2 cellular contexts compared by ENCODE assay signal in the genomic region with DNA sequence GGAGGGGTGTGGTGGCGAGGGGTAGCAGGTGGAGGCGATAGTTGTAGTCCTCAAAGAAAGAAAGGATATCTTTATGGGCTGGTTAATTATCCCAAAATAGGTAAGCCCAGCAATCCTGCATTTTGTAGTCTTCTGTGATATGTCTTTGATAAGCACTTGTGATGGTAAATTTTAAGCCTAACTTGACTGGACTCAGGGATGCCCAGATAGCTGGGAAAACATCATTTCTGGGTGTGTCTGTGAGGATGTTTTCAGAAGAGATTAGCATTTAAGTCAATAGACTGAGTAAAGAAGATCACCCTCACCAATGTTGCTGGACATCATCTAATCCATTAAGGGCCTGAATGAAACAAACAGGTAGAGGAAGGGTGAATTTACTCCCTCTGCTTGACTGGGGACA.
TF ChIP-seq lines count a peak whose summit lies in the region.

No MANE protein-coding gene starts in this region.

TF ChIP-seq in IMR-90, 13 proteins besides CTCF, POLR2A, EP300 and RAD21:
- TF ChIP-seq CEBPB (IDR thresholded peaks at IDR 0.05; ENCODE audit: low read depth, low read length) = no peak
- no peak for TF ChIP-seq SMC3 (IDR thresholded peaks at IDR 0.05; ENCODE audit: low read depth, low read length)
- TF ChIP-seq, protein P1, sequence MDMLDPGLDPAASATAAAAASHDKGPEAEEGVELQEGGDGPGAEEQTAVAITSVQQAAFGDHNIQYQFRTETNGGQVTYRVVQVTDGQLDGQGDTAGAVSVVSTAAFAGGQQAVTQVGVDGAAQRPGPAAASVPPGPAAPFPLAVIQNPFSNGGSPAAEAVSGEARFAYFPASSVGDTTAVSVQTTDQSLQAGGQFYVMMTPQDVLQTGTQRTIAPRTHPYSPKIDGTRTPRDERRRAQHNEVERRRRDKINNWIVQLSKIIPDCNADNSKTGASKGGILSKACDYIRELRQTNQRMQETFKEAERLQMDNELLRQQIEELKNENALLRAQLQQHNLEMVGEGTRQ (IDR thresholded peaks at IDR 0.05; ENCODE audit: low read depth, low read length) = no peak
- TF ChIP-seq FOS (IDR thresholded peaks at IDR 0.05; ENCODE audit: low read depth, low read length) = no peak

TF ChIP-seq in H1, 55 proteins besides CTCF, POLR2A, EP300 and RAD21:
- no peak for TF ChIP-seq HDAC6 (IDR thresholded peaks at IDR 0.05; ENCODE audit: low read depth, low read length)
- TF ChIP-seq, protein P2, sequence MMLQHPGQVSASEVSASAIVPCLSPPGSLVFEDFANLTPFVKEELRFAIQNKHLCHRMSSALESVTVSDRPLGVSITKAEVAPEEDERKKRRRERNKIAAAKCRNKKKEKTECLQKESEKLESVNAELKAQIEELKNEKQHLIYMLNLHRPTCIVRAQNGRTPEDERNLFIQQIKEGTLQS (IDR thresholded peaks at IDR 0.05; ENCODE audit: insufficient read depth, low read depth, low read length) = no peak
- TF ChIP-seq, protein P3, sequence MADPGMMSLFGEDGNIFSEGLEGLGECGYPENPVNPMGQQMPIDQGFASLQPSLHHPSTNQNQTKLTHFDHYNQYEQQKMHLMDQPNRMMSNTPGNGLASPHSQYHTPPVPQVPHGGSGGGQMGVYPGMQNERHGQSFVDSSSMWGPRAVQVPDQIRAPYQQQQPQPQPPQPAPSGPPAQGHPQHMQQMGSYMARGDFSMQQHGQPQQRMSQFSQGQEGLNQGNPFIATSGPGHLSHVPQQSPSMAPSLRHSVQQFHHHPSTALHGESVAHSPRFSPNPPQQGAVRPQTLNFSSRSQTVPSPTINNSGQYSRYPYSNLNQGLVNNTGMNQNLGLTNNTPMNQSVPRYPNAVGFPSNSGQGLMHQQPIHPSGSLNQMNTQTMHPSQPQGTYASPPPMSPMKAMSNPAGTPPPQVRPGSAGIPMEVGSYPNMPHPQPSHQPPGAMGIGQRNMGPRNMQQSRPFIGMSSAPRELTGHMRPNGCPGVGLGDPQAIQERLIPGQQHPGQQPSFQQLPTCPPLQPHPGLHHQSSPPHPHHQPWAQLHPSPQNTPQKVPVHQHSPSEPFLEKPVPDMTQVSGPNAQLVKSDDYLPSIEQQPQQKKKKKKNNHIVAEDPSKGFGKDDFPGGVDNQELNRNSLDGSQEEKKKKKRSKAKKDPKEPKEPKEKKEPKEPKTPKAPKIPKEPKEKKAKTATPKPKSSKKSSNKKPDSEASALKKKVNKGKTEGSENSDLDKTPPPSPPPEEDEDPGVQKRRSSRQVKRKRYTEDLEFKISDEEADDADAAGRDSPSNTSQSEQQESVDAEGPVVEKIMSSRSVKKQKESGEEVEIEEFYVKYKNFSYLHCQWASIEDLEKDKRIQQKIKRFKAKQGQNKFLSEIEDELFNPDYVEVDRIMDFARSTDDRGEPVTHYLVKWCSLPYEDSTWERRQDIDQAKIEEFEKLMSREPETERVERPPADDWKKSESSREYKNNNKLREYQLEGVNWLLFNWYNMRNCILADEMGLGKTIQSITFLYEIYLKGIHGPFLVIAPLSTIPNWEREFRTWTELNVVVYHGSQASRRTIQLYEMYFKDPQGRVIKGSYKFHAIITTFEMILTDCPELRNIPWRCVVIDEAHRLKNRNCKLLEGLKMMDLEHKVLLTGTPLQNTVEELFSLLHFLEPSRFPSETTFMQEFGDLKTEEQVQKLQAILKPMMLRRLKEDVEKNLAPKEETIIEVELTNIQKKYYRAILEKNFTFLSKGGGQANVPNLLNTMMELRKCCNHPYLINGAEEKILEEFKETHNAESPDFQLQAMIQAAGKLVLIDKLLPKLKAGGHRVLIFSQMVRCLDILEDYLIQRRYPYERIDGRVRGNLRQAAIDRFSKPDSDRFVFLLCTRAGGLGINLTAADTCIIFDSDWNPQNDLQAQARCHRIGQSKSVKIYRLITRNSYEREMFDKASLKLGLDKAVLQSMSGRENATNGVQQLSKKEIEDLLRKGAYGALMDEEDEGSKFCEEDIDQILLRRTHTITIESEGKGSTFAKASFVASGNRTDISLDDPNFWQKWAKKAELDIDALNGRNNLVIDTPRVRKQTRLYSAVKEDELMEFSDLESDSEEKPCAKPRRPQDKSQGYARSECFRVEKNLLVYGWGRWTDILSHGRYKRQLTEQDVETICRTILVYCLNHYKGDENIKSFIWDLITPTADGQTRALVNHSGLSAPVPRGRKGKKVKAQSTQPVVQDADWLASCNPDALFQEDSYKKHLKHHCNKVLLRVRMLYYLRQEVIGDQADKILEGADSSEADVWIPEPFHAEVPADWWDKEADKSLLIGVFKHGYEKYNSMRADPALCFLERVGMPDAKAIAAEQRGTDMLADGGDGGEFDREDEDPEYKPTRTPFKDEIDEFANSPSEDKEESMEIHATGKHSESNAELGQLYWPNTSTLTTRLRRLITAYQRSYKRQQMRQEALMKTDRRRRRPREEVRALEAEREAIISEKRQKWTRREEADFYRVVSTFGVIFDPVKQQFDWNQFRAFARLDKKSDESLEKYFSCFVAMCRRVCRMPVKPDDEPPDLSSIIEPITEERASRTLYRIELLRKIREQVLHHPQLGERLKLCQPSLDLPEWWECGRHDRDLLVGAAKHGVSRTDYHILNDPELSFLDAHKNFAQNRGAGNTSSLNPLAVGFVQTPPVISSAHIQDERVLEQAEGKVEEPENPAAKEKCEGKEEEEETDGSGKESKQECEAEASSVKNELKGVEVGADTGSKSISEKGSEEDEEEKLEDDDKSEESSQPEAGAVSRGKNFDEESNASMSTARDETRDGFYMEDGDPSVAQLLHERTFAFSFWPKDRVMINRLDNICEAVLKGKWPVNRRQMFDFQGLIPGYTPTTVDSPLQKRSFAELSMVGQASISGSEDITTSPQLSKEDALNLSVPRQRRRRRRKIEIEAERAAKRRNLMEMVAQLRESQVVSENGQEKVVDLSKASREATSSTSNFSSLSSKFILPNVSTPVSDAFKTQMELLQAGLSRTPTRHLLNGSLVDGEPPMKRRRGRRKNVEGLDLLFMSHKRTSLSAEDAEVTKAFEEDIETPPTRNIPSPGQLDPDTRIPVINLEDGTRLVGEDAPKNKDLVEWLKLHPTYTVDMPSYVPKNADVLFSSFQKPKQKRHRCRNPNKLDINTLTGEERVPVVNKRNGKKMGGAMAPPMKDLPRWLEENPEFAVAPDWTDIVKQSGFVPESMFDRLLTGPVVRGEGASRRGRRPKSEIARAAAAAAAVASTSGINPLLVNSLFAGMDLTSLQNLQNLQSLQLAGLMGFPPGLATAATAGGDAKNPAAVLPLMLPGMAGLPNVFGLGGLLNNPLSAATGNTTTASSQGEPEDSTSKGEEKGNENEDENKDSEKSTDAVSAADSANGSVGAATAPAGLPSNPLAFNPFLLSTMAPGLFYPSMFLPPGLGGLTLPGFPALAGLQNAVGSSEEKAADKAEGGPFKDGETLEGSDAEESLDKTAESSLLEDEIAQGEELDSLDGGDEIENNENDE (IDR thresholded peaks at IDR 0.05; ENCODE audit: insufficient replicate concordance, low read length) = no peak
- no peak for TF ChIP-seq CEBPB (IDR thresholded peaks at IDR 0.05; ENCODE audit: low read depth, low read length)
- TF ChIP-seq NRF1 (IDR thresholded peaks at IDR 0.05; ENCODE audit: low read depth, low read length) = no peak
- no peak for TF ChIP-seq SP4 (IDR thresholded peaks at IDR 0.05; ENCODE audit: low read length)
- no peak for TF ChIP-seq RNF2 (IDR thresholded peaks at IDR 0.05; ENCODE audit: borderline replicate concordance, low read depth, low read length, missing control alignments, poor library complexity, severe bottlenecking)
- no peak for TF ChIP-seq SIRT6 (IDR thresholded peaks at IDR 0.05; ENCODE audit: low read length)
- TF ChIP-seq JUND (IDR thresholded peaks at IDR 0.05; ENCODE audit: low read length) = no peak
- TF ChIP-seq BACH1 (IDR thresholded peaks at IDR 0.05; ENCODE audit: low read length) = no peak
- no peak for TF ChIP-seq FOSL1 (IDR thresholded peaks at IDR 0.05; ENCODE audit: insufficient read depth, low read depth, low read length)
- TF ChIP-seq PHF8 (conservative IDR thresholded peaks at IDR 0.05; ENCODE audit: low read depth, low read length) = no peak
- TF ChIP-seq, protein P4, sequence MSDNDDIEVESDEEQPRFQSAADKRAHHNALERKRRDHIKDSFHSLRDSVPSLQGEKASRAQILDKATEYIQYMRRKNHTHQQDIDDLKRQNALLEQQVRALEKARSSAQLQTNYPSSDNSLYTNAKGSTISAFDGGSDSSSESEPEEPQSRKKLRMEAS (IDR thresholded peaks at IDR 0.05) = no peak
- no peak for TF ChIP-seq MAFK (IDR thresholded peaks at IDR 0.05; ENCODE audit: low read depth, low read length)
